1 cellular context compared by ENCODE assay signal in genomic region chr1:54397090-54397591, GRCh38.
A peak's percentile ranks its signal among the peaks of the same experiment; 100 is the strongest.
TF ChIP-seq lines count a peak whose summit lies in the region.

No MANE protein-coding gene starts in this region.

TF ChIP-seq in liver, 16 proteins besides CTCF, POLR2A, EP300 and RAD21 (continued from another document):
- TF ChIP-seq, protein P1, sequence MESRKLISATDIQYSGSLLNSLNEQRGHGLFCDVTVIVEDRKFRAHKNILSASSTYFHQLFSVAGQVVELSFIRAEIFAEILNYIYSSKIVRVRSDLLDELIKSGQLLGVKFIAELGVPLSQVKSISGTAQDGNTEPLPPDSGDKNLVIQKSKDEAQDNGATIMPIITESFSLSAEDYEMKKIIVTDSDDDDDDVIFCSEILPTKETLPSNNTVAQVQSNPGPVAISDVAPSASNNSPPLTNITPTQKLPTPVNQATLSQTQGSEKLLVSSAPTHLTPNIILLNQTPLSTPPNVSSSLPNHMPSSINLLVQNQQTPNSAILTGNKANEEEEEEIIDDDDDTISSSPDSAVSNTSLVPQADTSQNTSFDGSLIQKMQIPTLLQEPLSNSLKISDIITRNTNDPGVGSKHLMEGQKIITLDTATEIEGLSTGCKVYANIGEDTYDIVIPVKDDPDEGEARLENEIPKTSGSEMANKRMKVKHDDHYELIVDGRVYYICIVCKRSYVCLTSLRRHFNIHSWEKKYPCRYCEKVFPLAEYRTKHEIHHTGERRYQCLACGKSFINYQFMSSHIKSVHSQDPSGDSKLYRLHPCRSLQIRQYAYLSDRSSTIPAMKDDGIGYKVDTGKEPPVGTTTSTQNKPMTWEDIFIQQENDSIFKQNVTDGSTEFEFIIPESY (IDR thresholded peaks at IDR 0.05): no peak
- peak; percentile 42 to 49 for TF ChIP-seq HNF4A (conservative IDR thresholded peaks at IDR 0.05)
- peak; percentile 27 for TF ChIP-seq SP1 (IDR thresholded peaks at IDR 0.05)
- TF ChIP-seq YY1 (IDR thresholded peaks at IDR 0.05): no peak
- no peak for TF ChIP-seq ATF3 (IDR thresholded peaks at IDR 0.05)
- no peak for TF ChIP-seq FOXA2 (IDR thresholded peaks at IDR 0.05)
- TF ChIP-seq EGR1 (IDR thresholded peaks at IDR 0.05; ENCODE audit: low read depth in 2 of 2): no peak
- no peak for TF ChIP-seq HNF4G (IDR thresholded peaks at IDR 0.05)
- TF ChIP-seq, protein P2, sequence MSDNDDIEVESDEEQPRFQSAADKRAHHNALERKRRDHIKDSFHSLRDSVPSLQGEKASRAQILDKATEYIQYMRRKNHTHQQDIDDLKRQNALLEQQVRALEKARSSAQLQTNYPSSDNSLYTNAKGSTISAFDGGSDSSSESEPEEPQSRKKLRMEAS (IDR thresholded peaks at IDR 0.05): no peak
- peak; percentile 67 to 73 for TF ChIP-seq RXRA (IDR thresholded peaks at IDR 0.05)
TF ChIP-seq in liver: peak in this region for 3.
